ENCODE assay signal across 17 cellular contexts in the genomic region with DNA sequence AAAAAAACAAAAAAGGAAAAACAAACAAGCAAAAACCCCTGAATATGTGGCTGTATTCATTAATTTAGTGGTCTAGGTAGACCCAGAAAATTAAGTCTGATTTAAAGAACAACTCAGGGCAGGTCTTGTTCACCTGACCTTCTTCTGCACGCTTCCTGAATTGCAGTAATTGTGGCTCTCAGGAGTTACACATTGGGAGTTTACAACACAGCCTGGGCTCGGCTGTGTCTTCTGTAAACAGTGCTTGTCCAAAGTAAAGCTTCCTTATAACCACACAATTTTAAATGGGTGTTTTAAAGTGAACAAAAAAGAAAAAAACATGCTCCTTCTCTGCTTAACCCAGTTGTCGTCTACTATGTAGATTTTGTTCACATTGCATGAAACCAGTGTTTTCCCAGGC. TPM values are rescaled to one million over a fixed set of nuclear protein-coding genes. Genes with fewer than 3 reads are reported as not detected.
DNase-seq lines count a peak whose midpoint lies in the region; ATAC-seq, FAIRE-seq and TF ChIP-seq lines count a peak whose summit lies in the region.
"Had no signal": no experiment of that assay in that cellular context is flagged by ENCODE, and none has a peak within 500 bp of the region (broad histone marks: within the 10 kb centered on the region; RNA-seq: fewer than 3 reads in every experiment).

No MANE protein-coding gene starts in this region.

- FAIRE-seq in HepG2 (lab: Jason Lieb, UNC) (no peak), K562 (lab: Jason Lieb, UNC) (peak; percentile 72)
- FAIRE-seq: D721Med had no signal

- H3K36me3 ChIP-seq in HepG2 (replicated peaks in 1 of 2; ENCODE audit: control insufficient read depth in 1 of 2, insufficient read depth in 2 of 2, low read length in 2 of 2) (no peaks in the 10 kb centered on the region), right lobe of liver (no peaks in the 10 kb centered on the region), K562 (ENCODE audit: control insufficient read depth, insufficient read depth, low read length) (no peaks in the 10 kb centered on the region), transverse colon (no peaks in the 10 kb centered on the region)

- H3K9me1 ChIP-seq in K562 (ENCODE audit: control insufficient read depth, insufficient read depth, low read length), result no peaks in the 10 kb centered on the region

- H3K4me3 ChIP-seq in HepG2 (replicated peaks in 1 of 3; ENCODE audit: insufficient read depth in 1 of 3, low read depth in 2 of 3, low read length in 3 of 3), result no peak overlapping the region
- no peak overlapping the region for H3K4me3 ChIP-seq in right lobe of liver
- H3K4me3 ChIP-seq in K562, result no peak overlapping the region
- peak overlapping the region in 1 of 4 donors; percentile 25 for H3K4me3 ChIP-seq in transverse colon

- H3K9me3 ChIP-seq in HepG2 (ENCODE audit: low read length), result no peaks in the 10 kb centered on the region
- H3K9me3 ChIP-seq in right lobe of liver, result no peaks in the 10 kb centered on the region
- H3K9me3 ChIP-seq in K562 (replicated peaks; ENCODE audit: control insufficient read depth, insufficient read depth, low read depth, low read length), result no peaks in the 10 kb centered on the region; the same call in 1 of the 2 replicates
- no peaks in the 10 kb centered on the region for H3K9me3 ChIP-seq in transverse colon

- peak overlapping the region; percentile 57 for H2AFZ ChIP-seq in HepG2 (ENCODE audit: low read length)
- H2AFZ ChIP-seq in K562 (ENCODE audit: low read depth, low read length), result peak overlapping the region; percentile 37; the same call in 1 of the 2 replicates

- DNase-seq in HepG2 (ENCODE audit: low spot score), result peak; percentile 7
- DNase-seq in right lobe of liver, result no peak
- DNase-seq in K562 (ENCODE audit: extremely low read depth in 1 of 4, low spot score in 3 of 4), result no peak
- no peak for DNase-seq in left lobe of liver (ENCODE audit: low spot score)
- DNase-seq in transverse colon, result peak; percentile 63
- no peak for DNase-seq in SHP77 treated with DMSO at 0.1 percent for 48 hours (lab: John Stamatoyannopoulos, UW)
- DNase-seq in stimulated activated naive CD4-positive, alpha-beta T cell treated with Interleukin-2 at 50 U/mL for 16 hours (lab: John Stamatoyannopoulos, UW), result no peak
- DNase-seq in GM13977 (ENCODE audit: low spot score), result no peak
- DNase-seq: CD8-positive, alpha-beta T cell; COR-L47; DMS153; DND-41; GDM1; H9; IMR-90 had no signal

- no peak for ATAC-seq in HepG2
- ATAC-seq in right lobe of liver, result no peak
- ATAC-seq in K562, result no peak
- peak; percentile 14 for ATAC-seq in left lobe of liver
- ATAC-seq: CD8-positive, alpha-beta T cell had no signal

- TF ChIP-seq POLR2A in HepG2 (IDR thresholded peaks at IDR 0.05; ENCODE audit: insufficient read depth in 1 of 2, low read depth in 2 of 2, low read length in 2 of 2) (no peak), right lobe of liver (IDR thresholded peaks at IDR 0.05) (no peak), K562 (conservative IDR thresholded peaks at IDR 0.05) (no peak), transverse colon (IDR thresholded peaks at IDR 0.05) (no peak)

- H3K27ac ChIP-seq in HepG2 (ENCODE audit: extremely low read length, insufficient read depth, low read length), result no peak overlapping the region
- no peak overlapping the region for H3K27ac ChIP-seq in right lobe of liver
- H3K27ac ChIP-seq in K562 (ENCODE audit: extremely low read depth, low read depth, low read length), result no peak overlapping the region
- peak overlapping the region; percentile 70 to 79 (median 77) for H3K27ac ChIP-seq in transverse colon
- H3K27ac ChIP-seq: 22Rv1 had no signal

- POLR2A ChIA-PET in HepG2 (lab: Yijun Ruan, JAX) (no interaction called here), K562 (lab: Yijun Ruan, JAX) (interaction anchor here (0.6 kb wide), 1 partner anchor 1038 kb away, joined by 3 read pairs; no protein-coding TSS in a partner anchor)

- H3K9ac ChIP-seq in HepG2 (ENCODE audit: insufficient read depth, low read depth, low read length) (no peak overlapping the region), K562 (ENCODE audit: insufficient read depth in 1 of 2, low read depth in 2 of 2, low read length in 2 of 2) (no peak overlapping the region)

- H4K20me1 ChIP-seq in HepG2 (ENCODE audit: insufficient read depth, low read length) (no peaks in the 10 kb centered on the region), K562 (replicated peaks; ENCODE audit: control insufficient read depth, insufficient read depth, low read length) (no peaks in the 10 kb centered on the region)

- H3K79me2 ChIP-seq in HepG2 (ENCODE audit: insufficient read depth, low read length), result peaks cover under 1% of the 10 kb centered on the region
- H3K79me2 ChIP-seq in K562 (ENCODE audit: control insufficient read depth, insufficient read depth, low read length), result peaks cover 8% of the 10 kb centered on the region

- intact Hi-C loops in HepG2 (cut with micrococcal nuclease; ENCODE audit: unreplicated experiment), result no loop called here
- intact Hi-C loops in right lobe of liver (cut with DNase I), result no loop called here
- intact Hi-C loops in K562 (cut with micrococcal nuclease), result no loop called here
- intact Hi-C loops in transverse colon (cut with DNase I; ENCODE audit: low total_unique reads), result no loop called here

- TF ChIP-seq EP300 in HepG2 (IDR thresholded peaks at IDR 0.05; ENCODE audit: low read depth in 2 of 2, low read length in 2 of 2), result no peak
- TF ChIP-seq EP300 in HepG2 (CRISPR knock-in tag; IDR thresholded peaks at IDR 0.05; ENCODE audit: borderline replicate concordance), result no peak
- TF ChIP-seq EP300 in K562 (IDR thresholded peaks at IDR 0.05; ENCODE audit: low read length), result no peak
- TF ChIP-seq EP300 in transverse colon (IDR thresholded peaks at IDR 0.05; ENCODE audit: low read depth), result no peak

- H3K4me2 ChIP-seq in HepG2 (ENCODE audit: low read depth, low read length), result peak overlapping the region; percentile 37
- H3K4me2 ChIP-seq in K562 (ENCODE audit: insufficient read depth, low read length), result no peak overlapping the region

- CTCF ChIA-PET in HepG2 (lab: Yijun Ruan, JAX; ENCODE audit: low intra/inter-chr PET ratio, low total read pairs) (no interaction called here), K562 (lab: Yijun Ruan, JAX; ENCODE audit: low intra/inter-chr PET ratio) (no interaction called here)

- TF ChIP-seq RAD21 in HepG2 (CRISPR knock-in tag; IDR thresholded peaks at IDR 0.05) (no peak), K562 (CRISPR knock-in tag; conservative IDR thresholded peaks at IDR 0.05 in 1 of 2, IDR thresholded peaks at IDR 0.05 in 1 of 2) (no peak)

- peaks cover 44% of the 10 kb centered on the region for H3K4me1 ChIP-seq in HepG2 (ENCODE audit: insufficient read depth, low read length)
- no peaks in the 10 kb centered on the region for H3K4me1 ChIP-seq in right lobe of liver
- H3K4me1 ChIP-seq in K562 (replicated peaks in 1 of 2; ENCODE audit: control insufficient read depth in 2 of 2, insufficient read depth in 2 of 2, low read length in 2 of 2), result peaks cover 2 to 8% of the 10 kb centered on the region in 2 experiments; a peak in 3 of 5 replicates
- H3K4me1 ChIP-seq in transverse colon, result peaks cover 0 to 22% (median 11%) of the 10 kb centered on the region in 4 donors

- no peak for TF ChIP-seq CTCF in HepG2 (CRISPR knock-in tag; IDR thresholded peaks at IDR 0.05)
- no peak for TF ChIP-seq CTCF in right lobe of liver (IDR thresholded peaks at IDR 0.05)
- TF ChIP-seq CTCF in K562 (IDR thresholded peaks at IDR 0.05 in 2 of 3, conservative IDR thresholded peaks at IDR 0.05 in 1 of 3; ENCODE audit: insufficient read depth in 2 of 3, low read depth in 1 of 3, low read length in 3 of 3), result no peak
- no peak for TF ChIP-seq CTCF in transverse colon (IDR thresholded peaks at IDR 0.05)
- no peak for TF ChIP-seq CTCF in GM13977 (IDR thresholded peaks at IDR 0.05; ENCODE audit: extremely low read depth, insufficient read depth, missing control alignments)

- no TSS peak for BruUV-seq in HepG2 (replicated peaks; lab: Mats Ljungman, UMichigan)
- BruUV-seq in K562 (replicated peaks; lab: Mats Ljungman, UMichigan), result no TSS peak

- in situ Hi-C loops in HepG2 (cut with HindIII; ENCODE audit: extremely low pct_ligation_motif_present, low pct_unique_long_range_greater_than_20kb) (no loop called here), K562 (cut with MboI) (no loop called here), transverse colon (cut with MboI; ENCODE audit: low pct_ligation_motif_present in 1 of 4, low pct_unique_long_range_greater_than_20kb in 1 of 4, low sequenced_read_pairs in 3 of 4) (no loop called here), GM13977 (cut with MboI; ENCODE audit: low pct_unique_long_range_greater_than_20kb, low sequenced_read_pairs, unreplicated experiment) (no loop called here)

- 35% methylated on average over 3 of the region's 3 CpGs for whole genome bisulfite sequencing in HepG2 (ENCODE audit: low lambda C conversion rate)
- 42% methylated on average over 3 of the region's 3 CpGs for WGBS in right lobe of liver (ENCODE audit: insufficient coverage, low coverage, low lambda C conversion rate, missing lambda C conversion rate)
- WGBS in K562 (ENCODE audit: insufficient coverage, low coverage, missing lambda C conversion rate), result 81% methylated on average over 3 of the region's 3 CpGs
- WGBS in transverse colon (ENCODE audit: low coverage in 1 of 2), 2 donors, result 29 to 31% methylated on average over 3 of the region's 3 CpGs

- no peaks in the 10 kb centered on the region; a peak in 1 of 5 replicates for H3K27me3 ChIP-seq in HepG2 (ENCODE audit: control insufficient read depth in 1 of 2, insufficient read depth in 2 of 2, low read length in 2 of 2)
- no peaks in the 10 kb centered on the region for H3K27me3 ChIP-seq in right lobe of liver
- no peaks in the 10 kb centered on the region for H3K27me3 ChIP-seq in K562 (ENCODE audit: control insufficient read depth in 2 of 2, insufficient read depth in 2 of 2, low read length in 2 of 2)
- no peaks in the 10 kb centered on the region for H3K27me3 ChIP-seq in transverse colon

RNA-seq across cellular contexts. Expression of a gene that starts 8.3 kb away (rescaled TPM):
- total RNA-seq in HepG2 (2016; rRNA removed; fragmentation: Illumina TruSeq; extraction: Trizol) (92.1 and 118 TPM in 2 replicates), right lobe of liver (10 to 100 TPM; 18.3 to 28.3 (median 23.9) TPM), K562 (2014; rRNA removed) (85.1 and 105 TPM in 2 replicates), K562 (2014; rRNA removed; fragmentation: Illumina TruSeq; extraction: Trizol) (141 and 163 TPM in 2 replicates), K562 (2015; rRNA removed; fragmentation: Illumina TruSeq; extraction: Trizol) (133 and 143 TPM in 2 replicates), K562 (2021) (81.1 and 84.5 TPM in 2 replicates), left lobe of liver (21.4 TPM), transverse colon (10 to 100 TPM; 22.7 to 34.4 (median 33.5) TPM)
- 21.8 and 23.5 TPM in 2 replicates for total RNA-seq in HepG2 (2016; cell fraction: cytosol; rRNA removed; fragmentation: Illumina TruSeq; extraction: Trizol; ENCODE audit: low read depth)
- 93.6 and 122 TPM in 2 replicates for total RNA-seq in HepG2 (2016; cell fraction: insoluble cytoplasmic fraction; rRNA removed; fragmentation: Illumina TruSeq; extraction: Trizol)
- 55.0 and 56.5 TPM in 2 replicates for total RNA-seq in HepG2 (2016; cell fraction: membrane; rRNA removed; fragmentation: Illumina TruSeq; extraction: Trizol)
- total RNA-seq in HepG2 (2016; cell fraction: nucleus; rRNA removed; fragmentation: Illumina TruSeq; extraction: Trizol), result 60.4 and 62.8 TPM in 2 replicates
- polyA plus RNA-seq in HepG2 (2011; rRNA removed) (24.3 and 32.1 TPM in 2 replicates), K562 (2011; rRNA removed) (71.9 and 77.3 TPM in 2 replicates), K562 (2014; fragmentation: Illumina TruSeq; extraction: Trizol) (104 and 115 TPM in 2 replicates), K562 (2014; fragmentation: Nextera tagmentation; extraction: Ambion mirVana) (100 to 1,000 TPM in 1 of 2 experiments, 10 to 100 TPM in 1; 58.7 to 106 TPM), K562 (2014; rRNA removed) (83.3 and 88.5 TPM in 2 replicates)
- 16.5 and 20.9 TPM in 2 replicates for polyA plus RNA-seq in HepG2 (2011; cell fraction: cytosol; rRNA removed)
- 32.9 and 33.4 TPM in 2 replicates for polyA plus RNA-seq in HepG2 (2011; cell fraction: nucleus; rRNA removed)
- 37.6 and 54.9 TPM in 2 replicates for polyA plus RNA-seq in HepG2 (2012)
- polyA plus RNA-seq in HepG2 (2016; cell fraction: cytosol; fragmentation: Illumina TruSeq; extraction: Trizol; ENCODE audit: low read depth), result 9.6 TPM in 2 replicates
- polyA plus RNA-seq in HepG2 (2016; cell fraction: insoluble cytoplasmic fraction; fragmentation: Illumina TruSeq; extraction: Trizol; ENCODE audit: low read depth), result 93.7 and 99.1 TPM in 2 replicates
- 24.8 and 29.0 TPM in 2 replicates for polyA plus RNA-seq in HepG2 (2016; cell fraction: membrane; fragmentation: Illumina TruSeq; extraction: Trizol; ENCODE audit: low read depth)
- polyA plus RNA-seq in HepG2 (2016; cell fraction: nucleus; fragmentation: Illumina TruSeq; extraction: Trizol; ENCODE audit: insufficient read depth, low read depth), result 77.0 and 78.6 TPM in 2 replicates
- polyA minus RNA-seq in HepG2 (2011; rRNA and poly(A)+ RNA removed; ENCODE audit: low replicate concordance), result 39.6 and 42.1 TPM in 2 replicates
- 26.6 and 34.5 TPM in 2 replicates for polyA minus RNA-seq in HepG2 (2011; cell fraction: cytosol; rRNA and poly(A)+ RNA removed)
- polyA minus RNA-seq in HepG2 (2011; cell fraction: nucleus; rRNA and poly(A)+ RNA removed), result 75.2 and 79.7 TPM in 2 replicates
- total RNA-seq in K562 (2011; cell fraction: chromatin; rRNA removed; ENCODE audit: low replicate concordance), result 77.7 and 94.9 TPM in 2 replicates
- 52.8 and 62.7 TPM in 2 replicates for total RNA-seq in K562 (2011; cell fraction: nucleolus; rRNA removed)
- total RNA-seq in K562 (2011; cell fraction: nucleoplasm; rRNA removed), result 67.3 and 69.7 TPM in 2 replicates
- 20.9 and 27.8 TPM in 2 replicates for polyA plus RNA-seq in K562 (2011; cell fraction: cytosol; rRNA removed)
- 34.0 and 45.2 TPM in 2 replicates for polyA plus RNA-seq in K562 (2011; cell fraction: nucleus; rRNA removed)
- polyA plus RNA-seq in K562 (2012), result 65.0 and 79.3 TPM in 2 replicates
- 156 and 157 TPM in 2 replicates for polyA minus RNA-seq in K562 (2011; rRNA and poly(A)+ RNA removed)
- 39.6 and 51.8 TPM in 2 replicates for polyA minus RNA-seq in K562 (2011; cell fraction: cytosol; rRNA and poly(A)+ RNA removed)
- 56.7 and 88.5 TPM in 2 replicates for polyA minus RNA-seq in K562 (2011; cell fraction: nucleus; rRNA and poly(A)+ RNA removed)

RNA-seq across cellular contexts. Expression of a gene that starts 44.8 kb away (rescaled TPM):
- total RNA-seq in HepG2 (2016; rRNA removed; fragmentation: Illumina TruSeq; extraction: Trizol), result 2,779 and 3,447 TPM in 2 replicates
- total RNA-seq in HepG2 (2016; cell fraction: cytosol; rRNA removed; fragmentation: Illumina TruSeq; extraction: Trizol; ENCODE audit: low read depth), result 3,724 and 4,228 TPM in 2 replicates
- 2,787 and 3,487 TPM in 2 replicates for total RNA-seq in HepG2 (2016; cell fraction: insoluble cytoplasmic fraction; rRNA removed; fragmentation: Illumina TruSeq; extraction: Trizol)
- 5,337 and 5,584 TPM in 2 replicates for total RNA-seq in HepG2 (2016; cell fraction: membrane; rRNA removed; fragmentation: Illumina TruSeq; extraction: Trizol)
- total RNA-seq in HepG2 (2016; cell fraction: nucleus; rRNA removed; fragmentation: Illumina TruSeq; extraction: Trizol), result 970 and 1,023 TPM in 2 replicates
- 2,422 and 3,269 TPM in 2 replicates for polyA plus RNA-seq in HepG2 (2011; rRNA removed)
- polyA plus RNA-seq in HepG2 (2011; cell fraction: cytosol; rRNA removed), result 2,304 and 3,147 TPM in 2 replicates
- polyA plus RNA-seq in HepG2 (2011; cell fraction: nucleus; rRNA removed), result 359 and 512 TPM in 2 replicates
- polyA plus RNA-seq in HepG2 (2012), result 3,631 and 4,280 TPM in 2 replicates
- polyA plus RNA-seq in HepG2 (2016; cell fraction: cytosol; fragmentation: Illumina TruSeq; extraction: Trizol; ENCODE audit: low read depth), result 4,950 and 4,974 TPM in 2 replicates
- polyA plus RNA-seq in HepG2 (2016; cell fraction: insoluble cytoplasmic fraction; fragmentation: Illumina TruSeq; extraction: Trizol; ENCODE audit: low read depth), result 3,258 and 3,662 TPM in 2 replicates
- polyA plus RNA-seq in HepG2 (2016; cell fraction: membrane; fragmentation: Illumina TruSeq; extraction: Trizol; ENCODE audit: low read depth), result 5,339 and 5,592 TPM in 2 replicates
- polyA plus RNA-seq in HepG2 (2016; cell fraction: nucleus; fragmentation: Illumina TruSeq; extraction: Trizol; ENCODE audit: insufficient read depth, low read depth), result 1,724 and 1,834 TPM in 2 replicates
- polyA minus RNA-seq in HepG2 (2011; rRNA and poly(A)+ RNA removed; ENCODE audit: low replicate concordance), result 125 and 308 TPM in 2 replicates
- polyA minus RNA-seq in HepG2 (2011; cell fraction: cytosol; rRNA and poly(A)+ RNA removed), result 415 and 421 TPM in 2 replicates
- polyA minus RNA-seq in HepG2 (2011; cell fraction: nucleus; rRNA and poly(A)+ RNA removed), result 265 and 307 TPM in 2 replicates
- total RNA-seq in right lobe of liver, result 100 to 1,000 TPM; 241 to 478 (median 297) TPM
- total RNA-seq in K562 (2011; cell fraction: chromatin; rRNA removed; ENCODE audit: low replicate concordance), result 331 and 344 TPM in 2 replicates
- total RNA-seq in K562 (2011; cell fraction: nucleolus; rRNA removed), result 339 and 368 TPM in 2 replicates
- total RNA-seq in K562 (2011; cell fraction: nucleoplasm; rRNA removed), result 601 and 1,012 TPM in 2 replicates
- 1,654 and 1,685 TPM in 2 replicates for total RNA-seq in K562 (2014; rRNA removed)
- total RNA-seq in K562 (2014; rRNA removed; fragmentation: Illumina TruSeq; extraction: Trizol), result 3,037 and 3,271 TPM in 2 replicates
- 2,063 and 2,242 TPM in 2 replicates for total RNA-seq in K562 (2015; rRNA removed; fragmentation: Illumina TruSeq; extraction: Trizol)
- 1,392 and 1,538 TPM in 2 replicates for total RNA-seq in K562 (2021)
- polyA plus RNA-seq in K562 (2011; rRNA removed), result 3,088 and 3,282 TPM in 2 replicates
- polyA plus RNA-seq in K562 (2011; cell fraction: cytosol; rRNA removed), result 748 and 1,744 TPM in 2 replicates
- polyA plus RNA-seq in K562 (2011; cell fraction: nucleus; rRNA removed), result 371 and 883 TPM in 2 replicates
- 2,166 and 2,345 TPM in 2 replicates for polyA plus RNA-seq in K562 (2012)
- polyA plus RNA-seq in K562 (2014; fragmentation: Illumina TruSeq; extraction: Trizol), result 1,383 and 1,726 TPM in 2 replicates
- 1,000 to 10,000 TPM; 2,423 to 2,945 TPM for polyA plus RNA-seq in K562 (2014; fragmentation: Nextera tagmentation; extraction: Ambion mirVana)
- 2,195 and 2,258 TPM in 2 replicates for polyA plus RNA-seq in K562 (2014; rRNA removed)
- 1,049 and 1,123 TPM in 2 replicates for polyA minus RNA-seq in K562 (2011; rRNA and poly(A)+ RNA removed)
- polyA minus RNA-seq in K562 (2011; cell fraction: cytosol; rRNA and poly(A)+ RNA removed), result 396 and 500 TPM in 2 replicates
- polyA minus RNA-seq in K562 (2011; cell fraction: nucleus; rRNA and poly(A)+ RNA removed), result 165 and 328 TPM in 2 replicates
- 239 TPM for total RNA-seq in left lobe of liver
- total RNA-seq in transverse colon, result 1,000 to 10,000 TPM in 2 of 4 donors, 100 to 1,000 TPM in 2; 233 to 1,267 (median 895) TPM

RNA-seq across cellular contexts. Expression of a gene that starts 45.2 kb away (rescaled TPM):
- total RNA-seq in HepG2 (2016; rRNA removed; fragmentation: Illumina TruSeq; extraction: Trizol) (12.1 and 12.6 TPM in 2 replicates), right lobe of liver (1 to 10 TPM; 1.5 to 5.0 (median 3.7) TPM), K562 (2014; rRNA removed) (6.5 and 8.5 TPM in 2 replicates), K562 (2014; rRNA removed; fragmentation: Illumina TruSeq; extraction: Trizol) (14.3 and 14.5 TPM in 2 replicates), K562 (2015; rRNA removed; fragmentation: Illumina TruSeq; extraction: Trizol) (9.0 and 11.0 TPM in 2 replicates), K562 (2021) (6.1 and 8.6 TPM in 2 replicates), left lobe of liver (3.5 TPM), transverse colon (10 to 100 TPM in 1 of 4 donors, 1 to 10 TPM in 3; 1.2 to 15.9 (median 7.0) TPM)
- total RNA-seq in HepG2 (2016; cell fraction: cytosol; rRNA removed; fragmentation: Illumina TruSeq; extraction: Trizol; ENCODE audit: low read depth), result 11.8 and 17.4 TPM in 2 replicates
- total RNA-seq in HepG2 (2016; cell fraction: insoluble cytoplasmic fraction; rRNA removed; fragmentation: Illumina TruSeq; extraction: Trizol), result 5.5 and 11.3 TPM in 2 replicates
- 9.1 and 10.3 TPM in 2 replicates for total RNA-seq in HepG2 (2016; cell fraction: membrane; rRNA removed; fragmentation: Illumina TruSeq; extraction: Trizol)
- 30.1 and 37.8 TPM in 2 replicates for total RNA-seq in HepG2 (2016; cell fraction: nucleus; rRNA removed; fragmentation: Illumina TruSeq; extraction: Trizol)
- polyA plus RNA-seq in HepG2 (2011; rRNA removed) (8.3 and 9.8 TPM in 2 replicates), K562 (2011; rRNA removed) (11.7 and 13.3 TPM in 2 replicates), K562 (2014; fragmentation: Illumina TruSeq; extraction: Trizol) (5.1 and 5.9 TPM in 2 replicates), K562 (2014; fragmentation: Nextera tagmentation; extraction: Ambion mirVana) (1 to 10 TPM; 3.7 to 4.6 TPM), K562 (2014; rRNA removed) (10.4 and 12.9 TPM in 2 replicates)
- 3.0 and 3.5 TPM in 2 replicates for polyA plus RNA-seq in HepG2 (2011; cell fraction: cytosol; rRNA removed)
- 13.4 and 18.3 TPM in 2 replicates for polyA plus RNA-seq in HepG2 (2011; cell fraction: nucleus; rRNA removed)
- 6.2 and 11.1 TPM in 2 replicates for polyA plus RNA-seq in HepG2 (2012)
- 0.94 and 3.3 TPM in 2 replicates for polyA plus RNA-seq in HepG2 (2016; cell fraction: cytosol; fragmentation: Illumina TruSeq; extraction: Trizol; ENCODE audit: low read depth)
- polyA plus RNA-seq in HepG2 (2016; cell fraction: insoluble cytoplasmic fraction; fragmentation: Illumina TruSeq; extraction: Trizol; ENCODE audit: low read depth), result 5.6 and 6.0 TPM in 2 replicates
- 1.7 and 2.3 TPM in 2 replicates for polyA plus RNA-seq in HepG2 (2016; cell fraction: membrane; fragmentation: Illumina TruSeq; extraction: Trizol; ENCODE audit: low read depth)
- polyA plus RNA-seq in HepG2 (2016; cell fraction: nucleus; fragmentation: Illumina TruSeq; extraction: Trizol; ENCODE audit: insufficient read depth, low read depth), result 30.8 and 41.3 TPM in 2 replicates
- polyA minus RNA-seq in HepG2 (2011; rRNA and poly(A)+ RNA removed; ENCODE audit: low replicate concordance), result 8.9 and 12.5 TPM in 2 replicates
- polyA minus RNA-seq in HepG2 (2011; cell fraction: cytosol; rRNA and poly(A)+ RNA removed), result 3.3 and 4.6 TPM in 2 replicates
- 49.1 and 55.3 TPM in 2 replicates for polyA minus RNA-seq in HepG2 (2011; cell fraction: nucleus; rRNA and poly(A)+ RNA removed)
- 28.4 and 58.9 TPM in 2 replicates for total RNA-seq in K562 (2011; cell fraction: chromatin; rRNA removed; ENCODE audit: low replicate concordance)
- total RNA-seq in K562 (2011; cell fraction: nucleolus; rRNA removed), result 14.8 and 18.8 TPM in 2 replicates
- total RNA-seq in K562 (2011; cell fraction: nucleoplasm; rRNA removed), result 26.7 and 42.7 TPM in 2 replicates
- polyA plus RNA-seq in K562 (2011; cell fraction: cytosol; rRNA removed), result 0.79 and 3.4 TPM in 2 replicates
- polyA plus RNA-seq in K562 (2011; cell fraction: nucleus; rRNA removed), result 15.8 and 17.1 TPM in 2 replicates
- polyA plus RNA-seq in K562 (2012), result 5.0 and 10.8 TPM in 2 replicates
- 13.6 and 19.5 TPM in 2 replicates for polyA minus RNA-seq in K562 (2011; rRNA and poly(A)+ RNA removed)
- polyA minus RNA-seq in K562 (2011; cell fraction: cytosol; rRNA and poly(A)+ RNA removed), result 3.7 and 5.2 TPM in 2 replicates
- polyA minus RNA-seq in K562 (2011; cell fraction: nucleus; rRNA and poly(A)+ RNA removed), result 16.2 and 28.9 TPM in 2 replicates

Comparison
In these comparisons a context has a peak if more than half of its experiments do, and no peak if none do; other contexts are left out.
1. DNase-seq: peak in HepG2 (single experiment) and transverse colon (single experiment); none in right lobe of liver (0 of 3), K562 (0 of 4), left lobe of liver (single experiment), SHP77 treated with DMSO at 0.1 percent for 48 hours (single experiment), stimulated activated naive CD4-positive, alpha-beta T cell treated with Interleukin-2 at 50 U/mL for 16 hours (single experiment) and GM13977 (single experiment).
2. H3K27ac ChIP-seq: peak in transverse colon (4 of 4); none in HepG2 (single experiment), right lobe of liver (0 of 3) and K562 (single experiment).